ENCODE assay signal across 1 cellular context in the genomic region with DNA sequence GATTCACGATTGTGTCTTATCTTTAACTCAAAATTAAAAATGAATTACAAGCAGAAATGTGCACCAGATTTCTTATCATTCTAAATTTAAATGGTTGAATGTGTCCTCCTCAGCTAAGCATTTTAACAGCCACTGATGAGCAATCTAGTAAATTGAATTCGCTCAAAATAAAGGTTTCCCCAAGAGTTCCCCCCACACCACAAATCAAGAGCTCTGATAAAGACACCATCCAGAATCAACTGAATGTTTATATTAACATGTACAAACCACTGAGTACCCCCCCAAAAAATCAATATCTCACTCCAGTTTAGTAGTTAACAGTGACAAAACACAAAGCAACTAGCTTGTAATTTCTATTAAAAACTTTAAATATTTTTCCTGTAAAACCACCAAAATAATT.
TF ChIP-seq lines count a peak whose summit lies in the region.

No MANE protein-coding gene starts in this region.

TF ChIP-seq in K562, 482 proteins besides CTCF, POLR2A, EP300 and RAD21:
- TF ChIP-seq, protein P1, sequence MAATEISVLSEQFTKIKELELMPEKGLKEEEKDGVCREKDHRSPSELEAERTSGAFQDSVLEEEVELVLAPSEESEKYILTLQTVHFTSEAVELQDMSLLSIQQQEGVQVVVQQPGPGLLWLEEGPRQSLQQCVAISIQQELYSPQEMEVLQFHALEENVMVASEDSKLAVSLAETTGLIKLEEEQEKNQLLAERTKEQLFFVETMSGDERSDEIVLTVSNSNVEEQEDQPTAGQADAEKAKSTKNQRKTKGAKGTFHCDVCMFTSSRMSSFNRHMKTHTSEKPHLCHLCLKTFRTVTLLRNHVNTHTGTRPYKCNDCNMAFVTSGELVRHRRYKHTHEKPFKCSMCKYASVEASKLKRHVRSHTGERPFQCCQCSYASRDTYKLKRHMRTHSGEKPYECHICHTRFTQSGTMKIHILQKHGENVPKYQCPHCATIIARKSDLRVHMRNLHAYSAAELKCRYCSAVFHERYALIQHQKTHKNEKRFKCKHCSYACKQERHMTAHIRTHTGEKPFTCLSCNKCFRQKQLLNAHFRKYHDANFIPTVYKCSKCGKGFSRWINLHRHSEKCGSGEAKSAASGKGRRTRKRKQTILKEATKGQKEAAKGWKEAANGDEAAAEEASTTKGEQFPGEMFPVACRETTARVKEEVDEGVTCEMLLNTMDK (IDR thresholded peaks at IDR 0.05; ENCODE audit: borderline replicate concordance, insufficient read depth, low read depth, low read length, poor library complexity, severe bottlenecking) = no peak
- TF ChIP-seq BACH1 (tag; IDR thresholded peaks at IDR 0.05) = 0 out of 2 replicates have a peak, but pooled peaks have one; percentile 31
- no peak for TF ChIP-seq ZNF165 (CRISPR knock-in tag; IDR thresholded peaks at IDR 0.05; ENCODE audit: borderline replicate concordance)
- TF ChIP-seq ESRRB (CRISPR knock-in tag; IDR thresholded peaks at IDR 0.05; ENCODE audit: borderline replicate concordance) = no peak
- TF ChIP-seq CHCHD3 (CRISPR knock-in tag; IDR thresholded peaks at IDR 0.05) = no peak
- 0 out of 2 replicates have a peak, but pooled peaks have one; percentile 1 for TF ChIP-seq FOSL1 (tag; conservative IDR thresholded peaks at IDR 0.05)
- TF ChIP-seq CBX3 (IDR thresholded peaks at IDR 0.05; ENCODE audit: borderline replicate concordance in 1 of 2, low read length in 2 of 2) = no peak
- no peak for TF ChIP-seq ZFP36 (IDR thresholded peaks at IDR 0.05; ENCODE audit: low read depth, low read length, partially characterized antibody)
- no peak for TF ChIP-seq MECOM (CRISPR knock-in tag; IDR thresholded peaks at IDR 0.05)
- TF ChIP-seq ZNF561 (CRISPR knock-in tag; conservative IDR thresholded peaks at IDR 0.05) = no peak
- no peak for TF ChIP-seq HLTF (IDR thresholded peaks at IDR 0.05)
- 0 out of 2 replicates have a peak, but pooled peaks have one; percentile 5 for TF ChIP-seq SMARCA4 (IDR thresholded peaks at IDR 0.05)
- TF ChIP-seq, protein P2, sequence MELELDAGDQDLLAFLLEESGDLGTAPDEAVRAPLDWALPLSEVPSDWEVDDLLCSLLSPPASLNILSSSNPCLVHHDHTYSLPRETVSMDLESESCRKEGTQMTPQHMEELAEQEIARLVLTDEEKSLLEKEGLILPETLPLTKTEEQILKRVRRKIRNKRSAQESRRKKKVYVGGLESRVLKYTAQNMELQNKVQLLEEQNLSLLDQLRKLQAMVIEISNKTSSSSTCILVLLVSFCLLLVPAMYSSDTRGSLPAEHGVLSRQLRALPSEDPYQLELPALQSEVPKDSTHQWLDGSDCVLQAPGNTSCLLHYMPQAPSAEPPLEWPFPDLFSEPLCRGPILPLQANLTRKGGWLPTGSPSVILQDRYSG (tag; conservative IDR thresholded peaks at IDR 0.05; ENCODE audit: low read depth) = no peak
- TF ChIP-seq, protein P3, sequence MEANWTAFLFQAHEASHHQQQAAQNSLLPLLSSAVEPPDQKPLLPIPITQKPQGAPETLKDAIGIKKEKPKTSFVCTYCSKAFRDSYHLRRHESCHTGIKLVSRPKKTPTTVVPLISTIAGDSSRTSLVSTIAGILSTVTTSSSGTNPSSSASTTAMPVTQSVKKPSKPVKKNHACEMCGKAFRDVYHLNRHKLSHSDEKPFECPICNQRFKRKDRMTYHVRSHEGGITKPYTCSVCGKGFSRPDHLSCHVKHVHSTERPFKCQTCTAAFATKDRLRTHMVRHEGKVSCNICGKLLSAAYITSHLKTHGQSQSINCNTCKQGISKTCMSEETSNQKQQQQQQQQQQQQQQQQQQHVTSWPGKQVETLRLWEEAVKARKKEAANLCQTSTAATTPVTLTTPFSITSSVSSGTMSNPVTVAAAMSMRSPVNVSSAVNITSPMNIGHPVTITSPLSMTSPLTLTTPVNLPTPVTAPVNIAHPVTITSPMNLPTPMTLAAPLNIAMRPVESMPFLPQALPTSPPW (CRISPR knock-in tag; IDR thresholded peaks at IDR 0.05) = 0 out of 2 replicates have a peak, but pooled peaks have one; percentile 22
- TF ChIP-seq, protein P4, sequence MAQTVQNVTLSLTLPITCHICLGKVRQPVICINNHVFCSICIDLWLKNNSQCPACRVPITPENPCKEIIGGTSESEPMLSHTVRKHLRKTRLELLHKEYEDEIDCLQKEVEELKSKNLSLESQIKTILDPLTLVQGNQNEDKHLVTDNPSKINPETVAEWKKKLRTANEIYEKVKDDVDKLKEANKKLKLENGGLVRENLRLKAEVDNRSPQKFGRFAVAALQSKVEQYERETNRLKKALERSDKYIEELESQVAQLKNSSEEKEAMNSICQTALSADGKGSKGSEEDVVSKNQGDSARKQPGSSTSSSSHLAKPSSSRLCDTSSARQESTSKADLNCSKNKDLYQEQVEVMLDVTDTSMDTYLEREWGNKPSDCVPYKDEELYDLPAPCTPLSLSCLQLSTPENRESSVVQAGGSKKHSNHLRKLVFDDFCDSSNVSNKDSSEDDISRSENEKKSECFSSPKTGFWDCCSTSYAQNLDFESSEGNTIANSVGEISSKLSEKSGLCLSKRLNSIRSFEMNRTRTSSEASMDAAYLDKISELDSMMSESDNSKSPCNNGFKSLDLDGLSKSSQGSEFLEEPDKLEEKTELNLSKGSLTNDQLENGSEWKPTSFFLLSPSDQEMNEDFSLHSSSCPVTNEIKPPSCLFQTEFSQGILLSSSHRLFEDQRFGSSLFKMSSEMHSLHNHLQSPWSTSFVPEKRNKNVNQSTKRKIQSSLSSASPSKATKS (CRISPR knock-in tag; IDR thresholded peaks at IDR 0.05) = no peak
- no peak for TF ChIP-seq EZH2 (IDR thresholded peaks at IDR 0.05; ENCODE audit: borderline replicate concordance, low read depth, low read length)
- TF ChIP-seq, protein P5, sequence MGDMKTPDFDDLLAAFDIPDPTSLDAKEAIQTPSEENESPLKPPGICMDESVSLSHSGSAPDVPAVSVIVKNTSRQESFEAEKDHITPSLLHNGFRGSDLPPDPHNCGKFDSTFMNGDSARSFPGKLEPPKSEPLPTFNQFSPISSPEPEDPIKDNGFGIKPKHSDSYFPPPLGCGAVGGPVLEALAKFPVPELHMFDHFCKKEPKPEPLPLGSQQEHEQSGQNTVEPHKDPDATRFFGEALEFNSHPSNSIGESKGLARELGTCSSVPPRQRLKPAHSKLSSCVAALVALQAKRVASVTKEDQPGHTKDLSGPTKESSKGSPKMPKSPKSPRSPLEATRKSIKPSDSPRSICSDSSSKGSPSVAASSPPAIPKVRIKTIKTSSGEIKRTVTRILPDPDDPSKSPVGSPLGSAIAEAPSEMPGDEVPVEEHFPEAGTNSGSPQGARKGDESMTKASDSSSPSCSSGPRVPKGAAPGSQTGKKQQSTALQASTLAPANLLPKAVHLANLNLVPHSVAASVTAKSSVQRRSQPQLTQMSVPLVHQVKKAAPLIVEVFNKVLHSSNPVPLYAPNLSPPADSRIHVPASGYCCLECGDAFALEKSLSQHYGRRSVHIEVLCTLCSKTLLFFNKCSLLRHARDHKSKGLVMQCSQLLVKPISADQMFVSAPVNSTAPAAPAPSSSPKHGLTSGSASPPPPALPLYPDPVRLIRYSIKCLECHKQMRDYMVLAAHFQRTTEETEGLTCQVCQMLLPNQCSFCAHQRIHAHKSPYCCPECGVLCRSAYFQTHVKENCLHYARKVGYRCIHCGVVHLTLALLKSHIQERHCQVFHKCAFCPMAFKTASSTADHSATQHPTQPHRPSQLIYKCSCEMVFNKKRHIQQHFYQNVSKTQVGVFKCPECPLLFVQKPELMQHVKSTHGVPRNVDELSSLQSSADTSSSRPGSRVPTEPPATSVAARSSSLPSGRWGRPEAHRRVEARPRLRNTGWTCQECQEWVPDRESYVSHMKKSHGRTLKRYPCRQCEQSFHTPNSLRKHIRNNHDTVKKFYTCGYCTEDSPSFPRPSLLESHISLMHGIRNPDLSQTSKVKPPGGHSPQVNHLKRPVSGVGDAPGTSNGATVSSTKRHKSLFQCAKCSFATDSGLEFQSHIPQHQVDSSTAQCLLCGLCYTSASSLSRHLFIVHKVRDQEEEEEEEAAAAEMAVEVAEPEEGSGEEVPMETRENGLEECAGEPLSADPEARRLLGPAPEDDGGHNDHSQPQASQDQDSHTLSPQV (IDR thresholded peaks at IDR 0.05) = no peak
- no peak for TF ChIP-seq ZNF76 (CRISPR knock-in tag; IDR thresholded peaks at IDR 0.05; ENCODE audit: borderline replicate concordance)
- TF ChIP-seq ERF (CRISPR knock-in tag; IDR thresholded peaks at IDR 0.05) = no peak
- TF ChIP-seq PTBP1 (IDR thresholded peaks at IDR 0.05; ENCODE audit: low read depth, low read length) = no peak
- TF ChIP-seq GABPB1 (CRISPR knock-in tag; IDR thresholded peaks at IDR 0.05) = no peak
- TF ChIP-seq ZBTB8A (IDR thresholded peaks at IDR 0.05; ENCODE audit: partially characterized antibody) = no peak
- TF ChIP-seq NR2F6 (CRISPR knock-in tag; IDR thresholded peaks at IDR 0.05) = no peak
- TF ChIP-seq SPI1 (IDR thresholded peaks at IDR 0.05; ENCODE audit: borderline replicate concordance, low read depth, low read length) = no peak
- TF ChIP-seq NEUROD1 (IDR thresholded peaks at IDR 0.05; ENCODE audit: borderline replicate concordance, low read depth, low read length, partially characterized antibody) = no peak
- TF ChIP-seq RBFOX2 (IDR thresholded peaks at IDR 0.05; ENCODE audit: low read depth, low read length) = 0 out of 2 replicates have a peak, but pooled peaks have one; percentile 22
- TF ChIP-seq ZNF217 (CRISPR knock-in tag; IDR thresholded peaks at IDR 0.05) = no peak
- TF ChIP-seq HDAC2 (IDR thresholded peaks at IDR 0.05) = no peak
- TF ChIP-seq MCM7 (IDR thresholded peaks at IDR 0.05) = no peak
- TF ChIP-seq SMAD3 (CRISPR knock-in tag; conservative IDR thresholded peaks at IDR 0.05) = no peak
